1 cellular context compared by ENCODE assay signal in the genomic region with DNA sequence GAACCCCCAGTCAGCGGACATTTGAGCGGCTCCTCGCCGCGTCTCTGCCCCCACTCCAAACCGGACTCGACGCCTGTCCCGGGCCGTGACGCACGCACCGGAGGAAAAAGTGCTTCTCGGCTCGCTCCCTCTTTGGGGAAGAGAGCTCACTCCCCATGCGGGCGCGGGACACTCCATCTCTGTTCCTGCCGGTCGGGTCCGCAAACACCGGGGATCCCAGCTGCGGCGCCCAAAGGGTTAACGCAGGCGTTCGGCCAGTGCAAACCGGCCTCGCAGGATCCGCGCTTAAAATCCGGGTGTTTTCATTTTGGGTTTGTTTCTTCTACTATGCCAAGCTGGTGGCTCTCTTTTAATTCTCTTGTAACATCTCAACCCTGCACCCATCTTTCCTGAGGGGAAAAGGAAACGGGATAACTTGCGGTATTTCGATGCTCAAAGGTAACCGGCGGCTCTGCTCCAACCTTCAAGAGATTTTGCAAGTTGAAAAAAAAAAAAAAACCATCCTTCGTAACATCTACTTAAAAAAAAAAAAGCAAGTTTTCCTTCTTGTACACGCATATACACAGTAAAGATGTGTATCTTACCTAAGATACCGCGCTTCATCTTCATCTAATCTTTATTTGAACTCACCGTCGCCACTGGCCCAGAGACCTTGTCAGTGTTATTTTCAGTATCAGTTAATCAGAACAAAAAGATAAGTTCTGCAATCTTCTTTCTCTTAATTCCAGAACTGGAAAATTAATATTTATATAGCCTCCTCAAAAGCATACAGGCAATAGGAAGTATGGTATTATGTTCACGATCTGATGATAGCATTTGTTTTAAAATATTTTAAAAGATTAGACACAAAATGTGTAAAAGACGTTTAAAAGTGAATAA.
TF ChIP-seq lines count a peak whose summit lies in the region.

No MANE protein-coding gene starts in this region.

TF ChIP-seq in HepG2, 621 proteins besides CTCF, POLR2A, EP300 and RAD21 (continued from another document and continues in another):
- TF ChIP-seq, protein P1, sequence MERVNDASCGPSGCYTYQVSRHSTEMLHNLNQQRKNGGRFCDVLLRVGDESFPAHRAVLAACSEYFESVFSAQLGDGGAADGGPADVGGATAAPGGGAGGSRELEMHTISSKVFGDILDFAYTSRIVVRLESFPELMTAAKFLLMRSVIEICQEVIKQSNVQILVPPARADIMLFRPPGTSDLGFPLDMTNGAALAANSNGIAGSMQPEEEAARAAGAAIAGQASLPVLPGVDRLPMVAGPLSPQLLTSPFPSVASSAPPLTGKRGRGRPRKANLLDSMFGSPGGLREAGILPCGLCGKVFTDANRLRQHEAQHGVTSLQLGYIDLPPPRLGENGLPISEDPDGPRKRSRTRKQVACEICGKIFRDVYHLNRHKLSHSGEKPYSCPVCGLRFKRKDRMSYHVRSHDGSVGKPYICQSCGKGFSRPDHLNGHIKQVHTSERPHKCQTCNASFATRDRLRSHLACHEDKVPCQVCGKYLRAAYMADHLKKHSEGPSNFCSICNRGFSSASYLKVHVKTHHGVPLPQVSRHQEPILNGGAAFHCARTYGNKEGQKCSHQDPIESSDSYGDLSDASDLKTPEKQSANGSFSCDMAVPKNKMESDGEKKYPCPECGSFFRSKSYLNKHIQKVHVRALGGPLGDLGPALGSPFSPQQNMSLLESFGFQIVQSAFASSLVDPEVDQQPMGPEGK (CRISPR knock-in tag; IDR thresholded peaks at IDR 0.05), result no peak
- TF ChIP-seq ZNF747 (CRISPR knock-in tag; IDR thresholded peaks at IDR 0.05; ENCODE audit: borderline replicate concordance) (0 out of 2 replicates have a peak, but pooled peaks have one; percentile 19), ZNF7 (CRISPR knock-in tag; IDR thresholded peaks at IDR 0.05) (no peak), CEBPG (CRISPR knock-in tag; IDR thresholded peaks at IDR 0.05) (no peak), NAIF1 (CRISPR knock-in tag; IDR thresholded peaks at IDR 0.05; ENCODE audit: borderline replicate concordance) (peak; percentile 20), DMAP1 (CRISPR knock-in tag; IDR thresholded peaks at IDR 0.05) (0 out of 2 replicates have a peak, but pooled peaks have one; percentile 1), ETV5 (CRISPR knock-in tag; IDR thresholded peaks at IDR 0.05; ENCODE audit: borderline replicate concordance) (no peak), ZNF136 (CRISPR knock-in tag; IDR thresholded peaks at IDR 0.05; ENCODE audit: low read depth) (no peak), THYN1 (CRISPR knock-in tag; IDR thresholded peaks at IDR 0.05; ENCODE audit: borderline replicate concordance, low read depth) (no peak), ZNF263 (CRISPR knock-in tag; IDR thresholded peaks at IDR 0.05) (no peak), ZNF709 (CRISPR knock-in tag; IDR thresholded peaks at IDR 0.05) (peak; percentile 40; the same call in 1 of the 2 replicates), CREM (IDR thresholded peaks at IDR 0.05) (no peak), CREM (CRISPR knock-in tag; IDR thresholded peaks at IDR 0.05) (no peak), U2AF1 (optimal IDR thresholded peaks at IDR 0.05; ENCODE audit: low read depth, low read length) (peak; percentile 50), ZNF724P (CRISPR knock-in tag; IDR thresholded peaks at IDR 0.05; ENCODE audit: borderline replicate concordance) (no peak), AGO2 (optimal IDR thresholded peaks at IDR 0.05; ENCODE audit: low read depth, low read length) (peak; percentile 65), ZBTB42 (CRISPR knock-in tag; IDR thresholded peaks at IDR 0.05) (no peak), GATAD2A (CRISPR knock-in tag; IDR thresholded peaks at IDR 0.05) (peak; percentile 12; the same call in 1 of the 2 replicates), POGZ (CRISPR knock-in tag; IDR thresholded peaks at IDR 0.05) (0 out of 2 replicates have a peak, but pooled peaks have one; percentile 5), FOXA1 (IDR thresholded peaks at IDR 0.05) (no peak), FOXA1 (CRISPR knock-in tag; IDR thresholded peaks at IDR 0.05) (no peak), ZNF234 (CRISPR knock-in tag; conservative IDR thresholded peaks at IDR 0.05) (peak; percentile 76; the same call in 1 of the 2 replicates), CCDC6 (CRISPR knock-in tag; IDR thresholded peaks at IDR 0.05) (no peak), ZNF652 (CRISPR knock-in tag; IDR thresholded peaks at IDR 0.05; ENCODE audit: borderline replicate concordance, low read depth) (peak; percentile 99), GLI4 (CRISPR knock-in tag; IDR thresholded peaks at IDR 0.05; ENCODE audit: borderline replicate concordance) (no peak)
- TF ChIP-seq, protein P2, sequence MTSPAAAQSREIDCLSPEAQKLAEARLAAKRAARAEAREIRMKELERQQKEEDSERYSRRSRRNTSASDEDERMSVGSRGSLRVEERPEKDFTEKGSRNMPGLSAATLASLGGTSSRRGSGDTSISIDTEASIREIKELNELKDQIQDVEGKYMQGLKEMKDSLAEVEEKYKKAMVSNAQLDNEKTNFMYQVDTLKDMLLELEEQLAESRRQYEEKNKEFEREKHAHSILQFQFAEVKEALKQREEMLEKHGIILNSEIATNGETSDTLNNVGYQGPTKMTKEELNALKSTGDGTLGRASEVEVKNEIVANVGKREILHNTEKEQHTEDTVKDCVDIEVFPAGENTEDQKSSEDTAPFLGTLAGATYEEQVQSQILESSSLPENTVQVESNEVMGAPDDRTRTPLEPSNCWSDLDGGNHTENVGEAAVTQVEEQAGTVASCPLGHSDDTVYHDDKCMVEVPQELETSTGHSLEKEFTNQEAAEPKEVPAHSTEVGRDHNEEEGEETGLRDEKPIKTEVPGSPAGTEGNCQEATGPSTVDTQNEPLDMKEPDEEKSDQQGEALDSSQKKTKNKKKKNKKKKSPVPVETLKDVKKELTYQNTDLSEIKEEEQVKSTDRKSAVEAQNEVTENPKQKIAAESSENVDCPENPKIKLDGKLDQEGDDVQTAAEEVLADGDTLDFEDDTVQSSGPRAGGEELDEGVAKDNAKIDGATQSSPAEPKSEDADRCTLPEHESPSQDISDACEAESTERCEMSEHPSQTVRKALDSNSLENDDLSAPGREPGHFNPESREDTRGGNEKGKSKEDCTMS (CRISPR knock-in tag; conservative IDR thresholded peaks at IDR 0.05), result no peak
- TF ChIP-seq, protein P3, sequence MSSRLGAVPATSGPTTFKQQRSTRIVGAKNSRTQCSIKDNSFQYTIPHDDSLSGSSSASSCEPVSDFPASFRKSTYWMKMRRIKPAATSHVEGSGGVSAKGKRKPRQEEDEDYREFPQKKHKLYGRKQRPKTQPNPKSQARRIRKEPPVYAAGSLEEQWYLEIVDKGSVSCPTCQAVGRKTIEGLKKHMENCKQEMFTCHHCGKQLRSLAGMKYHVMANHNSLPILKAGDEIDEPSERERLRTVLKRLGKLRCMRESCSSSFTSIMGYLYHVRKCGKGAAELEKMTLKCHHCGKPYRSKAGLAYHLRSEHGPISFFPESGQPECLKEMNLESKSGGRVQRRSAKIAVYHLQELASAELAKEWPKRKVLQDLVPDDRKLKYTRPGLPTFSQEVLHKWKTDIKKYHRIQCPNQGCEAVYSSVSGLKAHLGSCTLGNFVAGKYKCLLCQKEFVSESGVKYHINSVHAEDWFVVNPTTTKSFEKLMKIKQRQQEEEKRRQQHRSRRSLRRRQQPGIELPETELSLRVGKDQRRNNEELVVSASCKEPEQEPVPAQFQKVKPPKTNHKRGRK (CRISPR knock-in tag; IDR thresholded peaks at IDR 0.05), result no peak
- TF ChIP-seq, protein P4, sequence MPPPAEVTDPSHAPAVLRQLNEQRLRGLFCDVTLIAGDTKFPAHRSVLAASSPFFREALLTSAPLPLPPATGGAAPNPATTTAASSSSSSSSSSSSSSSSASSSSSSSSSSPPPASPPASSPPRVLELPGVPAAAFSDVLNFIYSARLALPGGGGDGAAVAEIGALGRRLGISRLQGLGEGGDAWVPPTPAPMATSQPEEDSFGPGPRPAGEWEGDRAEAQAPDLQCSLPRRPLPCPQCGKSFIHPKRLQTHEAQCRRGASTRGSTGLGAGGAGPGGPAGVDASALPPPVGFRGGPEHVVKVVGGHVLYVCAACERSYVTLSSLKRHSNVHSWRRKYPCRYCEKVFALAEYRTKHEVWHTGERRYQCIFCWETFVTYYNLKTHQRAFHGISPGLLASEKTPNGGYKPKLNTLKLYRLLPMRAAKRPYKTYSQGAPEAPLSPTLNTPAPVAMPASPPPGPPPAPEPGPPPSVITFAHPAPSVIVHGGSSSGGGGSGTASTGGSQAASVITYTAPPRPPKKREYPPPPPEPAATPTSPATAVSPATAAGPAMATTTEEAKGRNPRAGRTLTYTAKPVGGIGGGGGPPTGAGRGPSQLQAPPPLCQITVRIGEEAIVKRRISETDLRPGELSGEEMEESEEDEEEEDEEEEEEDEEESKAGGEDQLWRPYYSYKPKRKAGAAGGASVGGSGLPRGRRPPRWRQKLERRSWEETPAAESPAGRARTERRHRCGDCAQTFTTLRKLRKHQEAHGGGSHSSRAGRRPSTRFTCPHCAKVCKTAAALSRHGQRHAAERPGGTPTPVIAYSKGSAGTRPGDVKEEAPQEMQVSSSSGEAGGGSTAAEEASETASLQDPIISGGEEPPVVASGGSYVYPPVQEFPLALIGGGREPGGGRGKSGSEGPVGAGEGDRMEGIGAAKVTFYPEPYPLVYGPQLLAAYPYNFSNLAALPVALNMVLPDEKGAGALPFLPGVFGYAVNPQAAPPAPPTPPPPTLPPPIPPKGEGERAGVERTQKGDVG (CRISPR knock-in tag; IDR thresholded peaks at IDR 0.05; ENCODE audit: borderline replicate concordance), result 0 out of 2 replicates have a peak, but pooled peaks have one; percentile 18
- TF ChIP-seq, protein P5, sequence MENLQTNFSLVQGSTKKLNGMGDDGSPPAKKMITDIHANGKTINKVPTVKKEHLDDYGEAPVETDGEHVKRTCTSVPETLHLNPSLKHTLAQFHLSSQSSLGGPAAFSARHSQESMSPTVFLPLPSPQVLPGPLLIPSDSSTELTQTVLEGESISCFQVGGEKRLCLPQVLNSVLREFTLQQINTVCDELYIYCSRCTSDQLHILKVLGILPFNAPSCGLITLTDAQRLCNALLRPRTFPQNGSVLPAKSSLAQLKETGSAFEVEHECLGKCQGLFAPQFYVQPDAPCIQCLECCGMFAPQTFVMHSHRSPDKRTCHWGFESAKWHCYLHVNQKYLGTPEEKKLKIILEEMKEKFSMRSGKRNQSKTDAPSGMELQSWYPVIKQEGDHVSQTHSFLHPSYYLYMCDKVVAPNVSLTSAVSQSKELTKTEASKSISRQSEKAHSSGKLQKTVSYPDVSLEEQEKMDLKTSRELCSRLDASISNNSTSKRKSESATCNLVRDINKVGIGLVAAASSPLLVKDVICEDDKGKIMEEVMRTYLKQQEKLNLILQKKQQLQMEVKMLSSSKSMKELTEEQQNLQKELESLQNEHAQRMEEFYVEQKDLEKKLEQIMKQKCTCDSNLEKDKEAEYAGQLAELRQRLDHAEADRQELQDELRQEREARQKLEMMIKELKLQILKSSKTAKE (CRISPR knock-in tag; IDR thresholded peaks at IDR 0.05; ENCODE audit: borderline replicate concordance), result 0 out of 2 replicates have a peak, but pooled peaks have one; percentile 1
- TF ChIP-seq, protein P6, sequence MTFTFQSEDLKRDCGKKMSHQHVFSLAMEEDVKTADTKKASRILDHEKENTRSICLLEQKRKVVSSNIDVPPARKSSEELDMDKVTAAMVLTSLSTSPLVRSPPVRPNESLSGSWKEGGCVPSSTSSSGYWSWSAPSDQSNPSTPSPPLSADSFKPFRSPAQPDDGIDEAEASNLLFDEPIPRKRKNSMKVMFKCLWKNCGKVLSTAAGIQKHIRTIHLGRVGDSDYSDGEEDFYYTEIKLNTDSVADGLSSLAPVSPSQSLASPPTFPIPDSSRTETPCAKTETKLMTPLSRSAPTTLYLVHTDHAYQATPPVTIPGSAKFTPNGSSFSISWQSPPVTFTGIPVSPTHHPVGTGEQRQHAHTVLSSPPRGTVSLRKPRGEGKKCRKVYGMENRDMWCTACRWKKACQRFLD (CRISPR knock-in tag; IDR thresholded peaks at IDR 0.05; ENCODE audit: borderline replicate concordance), result 0 out of 2 replicates have a peak, but pooled peaks have one; percentile 31
- TF ChIP-seq, protein P7, sequence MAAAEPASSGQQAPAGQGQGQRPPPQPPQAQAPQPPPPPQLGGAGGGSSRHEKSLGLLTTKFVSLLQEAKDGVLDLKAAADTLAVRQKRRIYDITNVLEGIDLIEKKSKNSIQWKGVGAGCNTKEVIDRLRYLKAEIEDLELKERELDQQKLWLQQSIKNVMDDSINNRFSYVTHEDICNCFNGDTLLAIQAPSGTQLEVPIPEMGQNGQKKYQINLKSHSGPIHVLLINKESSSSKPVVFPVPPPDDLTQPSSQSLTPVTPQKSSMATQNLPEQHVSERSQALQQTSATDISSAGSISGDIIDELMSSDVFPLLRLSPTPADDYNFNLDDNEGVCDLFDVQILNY (CRISPR knock-in tag; conservative IDR thresholded peaks at IDR 0.05), result no peak
- TF ChIP-seq, protein P8, sequence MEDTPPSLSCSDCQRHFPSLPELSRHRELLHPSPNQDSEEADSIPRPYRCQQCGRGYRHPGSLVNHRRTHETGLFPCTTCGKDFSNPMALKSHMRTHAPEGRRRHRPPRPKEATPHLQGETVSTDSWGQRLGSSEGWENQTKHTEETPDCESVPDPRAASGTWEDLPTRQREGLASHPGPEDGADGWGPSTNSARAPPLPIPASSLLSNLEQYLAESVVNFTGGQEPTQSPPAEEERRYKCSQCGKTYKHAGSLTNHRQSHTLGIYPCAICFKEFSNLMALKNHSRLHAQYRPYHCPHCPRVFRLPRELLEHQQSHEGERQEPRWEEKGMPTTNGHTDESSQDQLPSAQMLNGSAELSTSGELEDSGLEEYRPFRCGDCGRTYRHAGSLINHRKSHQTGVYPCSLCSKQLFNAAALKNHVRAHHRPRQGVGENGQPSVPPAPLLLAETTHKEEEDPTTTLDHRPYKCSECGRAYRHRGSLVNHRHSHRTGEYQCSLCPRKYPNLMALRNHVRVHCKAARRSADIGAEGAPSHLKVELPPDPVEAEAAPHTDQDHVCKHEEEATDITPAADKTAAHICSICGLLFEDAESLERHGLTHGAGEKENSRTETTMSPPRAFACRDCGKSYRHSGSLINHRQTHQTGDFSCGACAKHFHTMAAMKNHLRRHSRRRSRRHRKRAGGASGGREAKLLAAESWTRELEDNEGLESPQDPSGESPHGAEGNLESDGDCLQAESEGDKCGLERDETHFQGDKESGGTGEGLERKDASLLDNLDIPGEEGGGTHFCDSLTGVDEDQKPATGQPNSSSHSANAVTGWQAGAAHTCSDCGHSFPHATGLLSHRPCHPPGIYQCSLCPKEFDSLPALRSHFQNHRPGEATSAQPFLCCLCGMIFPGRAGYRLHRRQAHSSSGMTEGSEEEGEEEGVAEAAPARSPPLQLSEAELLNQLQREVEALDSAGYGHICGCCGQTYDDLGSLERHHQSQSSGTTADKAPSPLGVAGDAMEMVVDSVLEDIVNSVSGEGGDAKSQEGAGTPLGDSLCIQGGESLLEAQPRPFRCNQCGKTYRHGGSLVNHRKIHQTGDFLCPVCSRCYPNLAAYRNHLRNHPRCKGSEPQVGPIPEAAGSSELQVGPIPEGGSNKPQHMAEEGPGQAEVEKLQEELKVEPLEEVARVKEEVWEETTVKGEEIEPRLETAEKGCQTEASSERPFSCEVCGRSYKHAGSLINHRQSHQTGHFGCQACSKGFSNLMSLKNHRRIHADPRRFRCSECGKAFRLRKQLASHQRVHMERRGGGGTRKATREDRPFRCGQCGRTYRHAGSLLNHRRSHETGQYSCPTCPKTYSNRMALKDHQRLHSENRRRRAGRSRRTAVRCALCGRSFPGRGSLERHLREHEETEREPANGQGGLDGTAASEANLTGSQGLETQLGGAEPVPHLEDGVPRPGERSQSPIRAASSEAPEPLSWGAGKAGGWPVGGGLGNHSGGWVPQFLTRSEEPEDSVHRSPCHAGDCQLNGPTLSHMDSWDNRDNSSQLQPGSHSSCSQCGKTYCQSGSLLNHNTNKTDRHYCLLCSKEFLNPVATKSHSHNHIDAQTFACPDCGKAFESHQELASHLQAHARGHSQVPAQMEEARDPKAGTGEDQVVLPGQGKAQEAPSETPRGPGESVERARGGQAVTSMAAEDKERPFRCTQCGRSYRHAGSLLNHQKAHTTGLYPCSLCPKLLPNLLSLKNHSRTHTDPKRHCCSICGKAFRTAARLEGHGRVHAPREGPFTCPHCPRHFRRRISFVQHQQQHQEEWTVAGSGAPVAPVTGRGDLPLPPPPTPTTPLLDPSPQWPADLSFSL (CRISPR knock-in tag; IDR thresholded peaks at IDR 0.05), result no peak
